ENCODE assay signal across 19 cellular contexts in the genomic region with DNA sequence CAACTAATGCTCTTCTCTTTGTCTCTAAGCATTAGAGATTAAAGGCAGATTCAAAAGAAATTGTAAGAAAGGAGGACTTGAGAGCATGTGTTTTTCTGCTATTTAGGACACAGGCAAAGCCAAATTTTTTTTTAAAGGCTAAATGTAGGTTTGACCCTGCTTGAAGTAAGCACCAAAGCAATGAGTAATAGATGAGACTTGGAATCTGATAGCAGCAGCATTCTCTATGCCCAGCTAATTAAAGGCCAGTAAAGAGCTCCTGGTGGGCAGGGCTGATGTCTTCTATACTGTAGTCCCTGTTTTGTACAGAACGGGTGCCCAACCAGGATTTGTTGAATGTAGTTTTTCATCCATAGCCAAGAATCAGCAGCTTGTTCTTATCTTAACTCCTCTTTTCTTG.
DNase-seq lines count a peak whose midpoint lies in the region; ATAC-seq, FAIRE-seq and TF ChIP-seq lines count a peak whose summit lies in the region.
"Had no signal": no experiment of that assay in that cellular context is flagged by ENCODE, and none has a peak within 500 bp of the region (broad histone marks: within the 10 kb centered on the region; RNA-seq: fewer than 3 reads in every experiment).

No MANE protein-coding gene starts in this region.

- H2AFZ ChIP-seq in astrocyte (ENCODE audit: low read depth, low read length): no peak overlapping the region

- FAIRE-seq in astrocyte (lab: Jason Lieb, UNC): no peak
- FAIRE-seq: RCC 7860 had no signal

- DNase-seq in AG20443 (ENCODE audit: low spot score): peak; percentile 18
- peak; percentile 55 for DNase-seq in astrocyte (ENCODE audit: low read depth)
- DNase-seq in fibroblast of mammary gland (ENCODE audit: low read depth): peak; percentile 47
- no peak for DNase-seq in NK-92 (lab: John Stamatoyannopoulos, UW; ENCODE audit: unreplicated experiment)
- DNase-seq: Caco-2; CD4-positive, CD25-positive, alpha-beta regulatory T cell; DMS153; MV-4-11; NCI-H1417; NCI-H187 treated with DMSO at 0.1 percent for 48 hours; NCI-H2171; NCI-H524; Right ventricle myocardium superior had no signal

- no peaks in the 10 kb centered on the region for H4K20me1 ChIP-seq in astrocyte (ENCODE audit: insufficient read depth, low read length)

- CTCF ChIA-PET in HEK293 (lab: Yijun Ruan, JAX): no interaction called here

- no peak overlapping the region for H3K27ac Mint-ChIP-seq in astrocyte (ENCODE audit: unreplicated experiment)
- no peak overlapping the region for H3K27ac Mint-ChIP-seq in stimulated activated memory B cell treated with anti-CD40 and anti-IgM and Interleukin-4, amounts not matched to agents 10 μg/mL and 1 μg/mL and 100 μg/mL, for 72 hours
- H3K27ac Mint-ChIP-seq: CD4-positive, CD25-positive, alpha-beta regulatory T cell had no signal

- H3K4me3 ChIP-seq in HEK293 (ENCODE audit: low read depth, low read length) (no peak overlapping the region), astrocyte (ENCODE audit: insufficient read depth, low read depth, low read length) (no peak overlapping the region), fibroblast of mammary gland (ENCODE audit: control insufficient read depth, low read depth, low read length) (no peak overlapping the region)
- H3K4me3 ChIP-seq: SK-N-MC had no signal

- H3K79me2 ChIP-seq in astrocyte (ENCODE audit: insufficient read depth, low read length): no peaks in the 10 kb centered on the region

- TF ChIP-seq CTCF in HEK293 (tag by site-specific recombination; IDR thresholded peaks at IDR 0.05) (no peak), astrocyte (IDR thresholded peaks at IDR 0.05; ENCODE audit: insufficient read depth, low read depth, low read length) (no peak), fibroblast of mammary gland (conservative IDR thresholded peaks at IDR 0.05; ENCODE audit: control insufficient read depth, insufficient read depth, low read depth, low read length) (no peak)

- no peak overlapping the region for H3K27ac ChIP-seq in HEK293 (ENCODE audit: extremely low read depth, low read depth, low read length)
- no peak overlapping the region for H3K27ac ChIP-seq in astrocyte (ENCODE audit: low read depth, low read length)
- H3K27ac ChIP-seq: SK-N-MC had no signal

- no peak overlapping the region for H3K4me3 Mint-ChIP-seq in astrocyte (ENCODE audit: unreplicated experiment)
- H3K4me3 Mint-ChIP-seq in stimulated activated memory B cell treated with anti-CD40 and anti-IgM and Interleukin-4, amounts not matched to agents 10 μg/mL and 1 μg/mL and 100 μg/mL, for 72 hours: no peak overlapping the region
- H3K4me3 Mint-ChIP-seq: CD4-positive, CD25-positive, alpha-beta regulatory T cell had no signal

- no peaks in the 10 kb centered on the region for H3K36me3 ChIP-seq in HEK293 (ENCODE audit: control insufficient read depth in 2 of 2, insufficient read depth in 1 of 2, low read length in 2 of 2)
- H3K36me3 ChIP-seq in astrocyte (ENCODE audit: insufficient read depth, low read length): no peaks in the 10 kb centered on the region

- H3K27me3 ChIP-seq in astrocyte (ENCODE audit: insufficient read depth, low read length): no peaks in the 10 kb centered on the region

- H3K4me1 Mint-ChIP-seq in astrocyte (ENCODE audit: low read depth, unreplicated experiment): peaks cover 9% of the 10 kb centered on the region
- H3K4me1 Mint-ChIP-seq in stimulated activated memory B cell treated with anti-CD40 and anti-IgM and Interleukin-4, amounts not matched to agents 10 μg/mL and 1 μg/mL and 100 μg/mL, for 72 hours: peaks cover 12% of the 10 kb centered on the region
- H3K4me1 Mint-ChIP-seq: CD4-positive, CD25-positive, alpha-beta regulatory T cell had no signal

- ATAC-seq in HG03039 (IDR thresholded peaks at IDR 0.05; ENCODE audit: unreplicated experiment) (no peak), GM18868 (IDR thresholded peaks at IDR 0.05; ENCODE audit: unreplicated experiment) (no peak)
- ATAC-seq in stimulated activated memory B cell treated with anti-CD40 and anti-IgM and Interleukin-4, amounts not matched to agents 10 μg/mL and 1 μg/mL and 100 μg/mL, for 72 hours: no peak

- H3K4me1 ChIP-seq in HEK293 (ENCODE audit: control insufficient read depth, insufficient read depth, low read length): no peaks in the 10 kb centered on the region
- H3K4me1 ChIP-seq in astrocyte (ENCODE audit: insufficient read depth, low read length): no peaks in the 10 kb centered on the region
- H3K4me1 ChIP-seq: Caco-2 had no signal

- H3K9me3 Mint-ChIP-seq in astrocyte (ENCODE audit: unreplicated experiment): no peaks in the 10 kb centered on the region
- no peaks in the 10 kb centered on the region for H3K9me3 Mint-ChIP-seq in stimulated activated memory B cell treated with anti-CD40 and anti-IgM and Interleukin-4, amounts not matched to agents 10 μg/mL and 1 μg/mL and 100 μg/mL, for 72 hours

- no peak overlapping the region for H3K4me2 ChIP-seq in astrocyte (ENCODE audit: low read length)

- H3K9me3 ChIP-seq in HEK293 (ENCODE audit: control insufficient read depth, insufficient read depth, low read depth, low read length): no peaks in the 10 kb centered on the region
- no peaks in the 10 kb centered on the region for H3K9me3 ChIP-seq in astrocyte (ENCODE audit: insufficient read depth, low read depth, low read length)
- H3K9me3 ChIP-seq: Caco-2 had no signal

- H3K9ac ChIP-seq in astrocyte (ENCODE audit: low read length): no peak overlapping the region

- H3K27me3 Mint-ChIP-seq in astrocyte (ENCODE audit: low read depth, unreplicated experiment): no peaks in the 10 kb centered on the region
- H3K27me3 Mint-ChIP-seq in stimulated activated memory B cell treated with anti-CD40 and anti-IgM and Interleukin-4, amounts not matched to agents 10 μg/mL and 1 μg/mL and 100 μg/mL, for 72 hours: no peaks in the 10 kb centered on the region
- H3K27me3 Mint-ChIP-seq: CD4-positive, CD25-positive, alpha-beta regulatory T cell had no signal

- H3K36me3 Mint-ChIP-seq in astrocyte (ENCODE audit: low read depth, unreplicated experiment): no peaks in the 10 kb centered on the region
- no peaks in the 10 kb centered on the region for H3K36me3 Mint-ChIP-seq in stimulated activated memory B cell treated with anti-CD40 and anti-IgM and Interleukin-4, amounts not matched to agents 10 μg/mL and 1 μg/mL and 100 μg/mL, for 72 hours
- H3K36me3 Mint-ChIP-seq: CD4-positive, CD25-positive, alpha-beta regulatory T cell had no signal

- POLR2A ChIA-PET in HEK293 (lab: Yijun Ruan, JAX): no interaction called here

TF ChIP-seq in HEK293, 187 proteins besides CTCF, POLR2A, EP300 and RAD21:
- TF ChIP-seq ZNF701 (tag by site-specific recombination; IDR thresholded peaks at IDR 0.05) (no peak), HOXD13 (CRISPR knock-in tag; IDR thresholded peaks at IDR 0.05; ENCODE audit: borderline replicate concordance) (no peak), ZNF558 (tag by site-specific recombination; IDR thresholded peaks at IDR 0.05) (no peak), ZNF433 (tag by site-specific recombination; IDR thresholded peaks at IDR 0.05; ENCODE audit: low read depth) (no peak)
- TF ChIP-seq, protein P1, sequence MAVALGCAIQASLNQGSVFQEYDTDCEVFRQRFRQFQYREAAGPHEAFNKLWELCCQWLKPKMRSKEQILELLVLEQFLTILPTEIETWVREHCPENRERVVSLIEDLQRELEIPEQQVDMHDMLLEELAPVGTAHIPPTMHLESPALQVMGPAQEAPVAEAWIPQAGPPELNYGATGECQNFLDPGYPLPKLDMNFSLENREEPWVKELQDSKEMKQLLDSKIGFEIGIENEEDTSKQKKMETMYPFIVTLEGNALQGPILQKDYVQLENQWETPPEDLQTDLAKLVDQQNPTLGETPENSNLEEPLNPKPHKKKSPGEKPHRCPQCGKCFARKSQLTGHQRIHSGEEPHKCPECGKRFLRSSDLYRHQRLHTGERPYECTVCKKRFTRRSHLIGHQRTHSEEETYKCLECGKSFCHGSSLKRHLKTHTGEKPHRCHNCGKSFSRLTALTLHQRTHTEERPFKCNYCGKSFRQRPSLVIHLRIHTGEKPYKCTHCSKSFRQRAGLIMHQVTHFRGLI (tag by site-specific recombination; IDR thresholded peaks at IDR 0.05): peak; percentile 55
TF ChIP-seq in HEK293: peak in this region for 1.
